Comparison of ENCODE assay signal across 19 cellular contexts in genomic region chr3:160193644-160194192, GRCh38. TPM values are rescaled to one million over a fixed set of nuclear protein-coding genes. Genes with fewer than 3 reads are reported as not detected.
A peak's percentile ranks its signal among the peaks of the same experiment; 100 is the strongest.
DNase-seq lines count a peak whose midpoint lies in the region; ATAC-seq, FAIRE-seq and TF ChIP-seq lines count a peak whose summit lies in the region.
"Had no signal": no experiment of that assay in that cellular context is flagged by ENCODE, and none has a peak within 500 bp of the region (broad histone marks: within the 10 kb centered on the region; RNA-seq: fewer than 3 reads in every experiment).

No MANE protein-coding gene starts in this region.

- H3K4me1 ChIP-seq in esophagus muscularis mucosa (no peaks in the 10 kb centered on the region), suprapubic skin (no peaks in the 10 kb centered on the region)
- H3K4me1 ChIP-seq: BLaER1, HAP-1 had no signal

- H3K4me3 Mint-ChIP-seq in type B pancreatic cell, result no peak overlapping the region
- H3K4me3 Mint-ChIP-seq: CD8-positive, alpha-beta memory T cell; HFFc6 had no signal

- TF ChIP-seq CTCF in esophagus muscularis mucosa (IDR thresholded peaks at IDR 0.05) (no peak), type B pancreatic cell (conservative IDR thresholded peaks at IDR 0.05) (no peak), suprapubic skin (IDR thresholded peaks at IDR 0.05) (no peak)

- no peaks in the 10 kb centered on the region for H3K27me3 Mint-ChIP-seq in type B pancreatic cell

- H3K27me3 ChIP-seq in esophagus muscularis mucosa, result no peaks in the 10 kb centered on the region
- H3K27me3 ChIP-seq in suprapubic skin, result no peaks in the 10 kb centered on the region
- H3K27me3 ChIP-seq: BLaER1 had no signal

- no peak overlapping the region for H3K27ac ChIP-seq in esophagus muscularis mucosa (replicated peaks in 1 of 4)
- no peak overlapping the region for H3K27ac ChIP-seq in suprapubic skin
- H3K27ac ChIP-seq: 22Rv1, BLaER1 had no signal

- TF ChIP-seq EP300 in esophagus muscularis mucosa (IDR thresholded peaks at IDR 0.05) (no peak), suprapubic skin (IDR thresholded peaks at IDR 0.05) (no peak)

- WGBS in esophagus muscularis mucosa, result 82% methylated on average over 6 of the region's 6 CpGs
- WGBS in suprapubic skin, result 84% methylated on average over 6 of the region's 6 CpGs

- H3K4me3 ChIP-seq in esophagus muscularis mucosa, result no peak overlapping the region
- H3K4me3 ChIP-seq in suprapubic skin, result no peak overlapping the region
- H3K4me3 ChIP-seq: BLaER1, HAP-1 had no signal

- no peaks in the 10 kb centered on the region for H3K36me3 ChIP-seq in esophagus muscularis mucosa
- H3K36me3 ChIP-seq in suprapubic skin, result no peaks in the 10 kb centered on the region
- H3K36me3 ChIP-seq: BLaER1, HAP-1 had no signal

- no peaks in the 10 kb centered on the region for H3K9me3 Mint-ChIP-seq in type B pancreatic cell
- H3K9me3 Mint-ChIP-seq: CD8-positive, alpha-beta memory T cell; HFFc6 had no signal

- H3K36me3 Mint-ChIP-seq in type B pancreatic cell, result no peaks in the 10 kb centered on the region
- H3K36me3 Mint-ChIP-seq: CD8-positive, alpha-beta memory T cell had no signal

- ATAC-seq in HG03108 (IDR thresholded peaks at IDR 0.05; ENCODE audit: unreplicated experiment), result no peak

- FAIRE-seq in GM19239 (lab: Jason Lieb, UNC), result no peak
- FAIRE-seq: H1, HTR-8/SVneo had no signal

- TF ChIP-seq POLR2A in esophagus muscularis mucosa (IDR thresholded peaks at IDR 0.05; ENCODE audit: low read depth) (no peak), suprapubic skin (IDR thresholded peaks at IDR 0.05) (no peak)

- no peaks in the 10 kb centered on the region for H3K9me3 ChIP-seq in esophagus muscularis mucosa
- no peaks in the 10 kb centered on the region for H3K9me3 ChIP-seq in suprapubic skin
- H3K9me3 ChIP-seq: BLaER1, Caco-2, HAP-1 had no signal

- DNase-seq in NCI-H1105 treated with DMSO at 0.1 percent for 48 hours (lab: John Stamatoyannopoulos, UW) (peak; percentile 4), NCI-H1105 (lab: John Stamatoyannopoulos, UW) (no peak), NCI-H69 (lab: John Stamatoyannopoulos, UW) (peak; percentile 23), esophagus muscularis mucosa (ENCODE audit: extremely low spot score) (peak; percentile 84), type B pancreatic cell (ENCODE audit: extremely low spot score, unreplicated experiment) (peak; percentile 29), GM19239 (ENCODE audit: insufficient read length, low spot score) (no peak), suprapubic skin (ENCODE audit: low spot score in 2 of 2) (no peak)
- DNase-seq: Caco-2; CD8-positive, alpha-beta memory T cell; DMS53; GF-D8; HFFc6 had no signal

- no peaks in the 10 kb centered on the region for H3K4me1 Mint-ChIP-seq in type B pancreatic cell (ENCODE audit: unreplicated experiment)
- H3K4me1 Mint-ChIP-seq: CD8-positive, alpha-beta memory T cell had no signal

- H3K27ac Mint-ChIP-seq in type B pancreatic cell, result no peak overlapping the region
- H3K27ac Mint-ChIP-seq: HFFc6 had no signal

- intact Hi-C loops in esophagus muscularis mucosa (cut with DNase I), result no loop called here

RNA-seq across cellular contexts. Expression of gene C3orf80, which starts 31.5 kb away (rescaled TPM):
- total RNA-seq in esophagus muscularis mucosa (under 1 TPM; under 0.01 to 0.26 (median 0.17) TPM), type B pancreatic cell (ENCODE audit: low replicate concordance) (2.6 and 2.8 TPM in 2 replicates), suprapubic skin (under 1 TPM in 2 of 4 donors, not detected in 2; 0.72 to 0.91 TPM)
- total RNA-seq: A673; CD8-positive, alpha-beta memory T cell had no signal

Comparison
In these comparisons a context has a peak if more than half of its experiments do, and no peak if none do; other contexts are left out.
1. DNase-seq: peak in NCI-H1105 treated with DMSO at 0.1 percent for 48 hours (single experiment), NCI-H69 (single experiment), esophagus muscularis mucosa (single experiment) and type B pancreatic cell (single experiment); none in NCI-H1105 (single experiment), GM19239 (single experiment) and suprapubic skin (0 of 2).